ENCODE assay signal across 18 cellular contexts in genomic region chrX:13808865-13809264, GRCh38. TPM values are rescaled to one million over a fixed set of nuclear protein-coding genes. Genes with fewer than 3 reads are reported as not detected.
"Had no signal": no experiment of that assay in that cellular context is flagged by ENCODE, and none has a peak within 500 bp of the region (broad histone marks: within the 10 kb centered on the region; RNA-seq: fewer than 3 reads in every experiment).

No MANE protein-coding gene starts in this region.

- H3K9me3 ChIP-seq: colonic mucosa, heart left ventricle, prostate gland, tibial nerve had no signal

- H3K27ac ChIP-seq: colonic mucosa, heart left ventricle, prostate gland had no signal

- H3K4me3 ChIP-seq: colonic mucosa, heart left ventricle, prostate gland, tibial nerve had no signal

- H3K4me3 Mint-ChIP-seq: activated CD4-positive, alpha-beta T cell treated with anti-CD3 and anti-CD28 coated beads, Interleukin-2, amount 10 ng/mL, durations not matched to agents 24 days and 14 days; activated naive CD8-positive, alpha-beta T cell; activated T-cell treated with anti-CD3 and anti-CD28 coated beads, Interleukin-2, amount 50 U/mL, for 72 hours; immature natural killer cell; neural crest cell had no signal

- H3K4me1 Mint-ChIP-seq: activated CD4-positive, alpha-beta T cell treated with anti-CD3 and anti-CD28 coated beads, Interleukin-2, amount 10 ng/mL, durations not matched to agents 24 days and 14 days; immature natural killer cell had no signal

- H3K27me3 ChIP-seq: tibial nerve had no signal

- DNase-seq: activated CD4-positive, alpha-beta T cell treated with anti-CD3 and anti-CD28 coated beads, Interleukin-2, amount 10 ng/mL, durations not matched to agents 24 days and 14 days; activated CD4-positive, CD25-positive, alpha-beta regulatory T cell; activated CD8-positive, alpha-beta memory T cell treated with anti-CD3 and anti-CD28 coated beads, Interleukin-2, amount 50 U/mL, for 48 hours; activated gamma-delta T cell treated with Interleukin-2 at 50 U/mL for 16 hours; activated T-cell treated with anti-CD3 and anti-CD28 coated beads, Interleukin-2, amount 50 U/mL, for 72 hours; colonic mucosa; foreskin melanocyte; heart left ventricle; immature natural killer cell; right cardiac atrium; small intestine; stimulated activated CD4-positive, alpha-beta T cell treated with anti-CD3 and anti-CD28 coated beads, Interleukin-4, amount 100 ng/mL, for 24 hours; stimulated activated naive CD4-positive, alpha-beta T cell treated with Interleukin-2 at 50 U/mL for 16 hours; substantia nigra had no signal

- H3K27ac Mint-ChIP-seq: activated CD4-positive, alpha-beta T cell treated with anti-CD3 and anti-CD28 coated beads, Interleukin-2, amount 10 ng/mL, durations not matched to agents 24 days and 14 days; activated naive CD8-positive, alpha-beta T cell; activated T-cell treated with anti-CD3 and anti-CD28 coated beads, Interleukin-2, amount 50 U/mL, for 72 hours; immature natural killer cell had no signal

- H3K36me3 Mint-ChIP-seq: activated naive CD8-positive, alpha-beta T cell; immature natural killer cell had no signal

- H3K9me3 Mint-ChIP-seq: activated CD4-positive, alpha-beta T cell treated with anti-CD3 and anti-CD28 coated beads, Interleukin-2, amount 10 ng/mL, durations not matched to agents 24 days and 14 days; activated T-cell treated with anti-CD3 and anti-CD28 coated beads, Interleukin-2, amount 50 U/mL, for 72 hours; immature natural killer cell had no signal

- H3K4me1 ChIP-seq: colonic mucosa, heart left ventricle, prostate gland had no signal

RNA-seq across cellular contexts. Expression of gene GPM6B, which starts 8.0 kb away (rescaled TPM):
- total RNA-seq: activated CD4-positive, alpha-beta T cell treated with anti-CD3 and anti-CD28 coated beads, Interleukin-2, amount 10 ng/mL, durations not matched to agents 24 days and 14 days; activated T-cell treated with anti-CD3 and anti-CD28 coated beads, Interleukin-2, amount 50 U/mL, for 72 hours had no signal
